In the genomic region with DNA sequence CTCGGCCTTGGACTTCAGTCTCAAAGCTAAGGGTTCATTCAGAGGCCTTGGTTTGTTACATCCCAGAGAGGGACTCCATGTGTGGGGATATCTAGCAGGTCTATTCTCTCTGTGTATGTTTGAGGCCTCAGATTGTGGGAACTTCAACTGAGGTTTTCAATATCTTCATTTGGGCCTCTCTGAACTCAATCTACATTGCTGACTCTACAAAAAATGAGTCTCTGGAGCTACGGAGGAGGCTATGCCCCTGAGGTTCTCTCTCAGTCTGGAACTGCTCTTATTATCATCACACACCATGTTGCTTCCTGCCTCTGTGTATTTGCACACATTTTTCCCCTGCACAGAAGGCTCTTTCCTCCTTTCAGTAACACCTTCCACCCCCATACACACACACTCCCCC, we compare ENCODE assay signal across 32 cellular contexts.
"Had no signal": no experiment of that assay in that cellular context is flagged by ENCODE, and none has a peak within 500 bp of the region (broad histone marks: within the 10 kb centered on the region; RNA-seq: fewer than 3 reads in every experiment).

No MANE protein-coding gene starts in this region.

- H3K4me1 Mint-ChIP-seq: activated T-helper 17 cell treated with anti-CD3 and anti-CD28 coated beads, Interleukin-2, amount 50 U/mL, for 72 hours; T-helper 17 cell had no signal

- DNase-seq: activated CD4-positive, alpha-beta memory T cell treated with anti-CD3 and anti-CD28 coated beads, Interleukin-2, amount 10 ng/mL, durations not matched to agents 7 days and 5 days; activated CD4-positive, alpha-beta T cell treated with anti-CD3 and anti-CD28 coated beads for 36 hours; activated CD4-positive, alpha-beta T cell treated with anti-CD3 and anti-CD28 coated beads, Interleukin-2, amount 10 ng/mL, durations not matched to agents 7 days and 5 days; activated CD4-positive, alpha-beta T cell treated with anti-CD3 and anti-CD28 coated beads, Interleukin-2, amount 50 U/mL, for 4 hours; activated CD4-positive, CD25-positive, alpha-beta regulatory T cell; activated CD4-positive, CD25-positive, alpha-beta regulatory T cell treated with anti-CD3 and anti-CD28 coated beads, Interleukin-2, amount 50 U/mL, for 72 hours; activated CD8-positive, alpha-beta memory T cell treated with anti-CD3 and anti-CD28 coated beads for 24 hours; activated effector memory CD4-positive, alpha-beta T cell treated with Interleukin-2 at 50 U/mL for 16 hours; activated gamma-delta T cell treated with Interleukin-2 at 50 U/mL for 16 hours; activated naive CD4-positive, alpha-beta T cell treated with anti-CD3 and anti-CD28 coated beads, Interleukin-2, amount 50 U/mL, for 16 hours; activated naive CD4-positive, alpha-beta T cell treated with Interleukin-2 at 50 U/mL for 16 hours; activated T-cell treated with anti-CD3 and anti-CD28 coated beads, Interleukin-2, amount 50 U/mL, for 4 hours; amniotic stem cell; anterior cingulate cortex; brain microvascular endothelial cell; caudate nucleus; cortex of kidney; dermis blood vessel endothelial cell; effector CD4-positive, alpha-beta T cell; effector memory CD8-positive, alpha-beta T cell; erythroblast; foreskin keratinocyte; gastrocnemius medialis; glutamatergic neuron; heart left ventricle; T-helper 1 cell; T-helper 17 cell; T1000 had no signal

- H3K36me3 ChIP-seq: brain microvascular endothelial cell, esophagus muscularis mucosa, gastrocnemius medialis, heart left ventricle had no signal

- H3K27ac Mint-ChIP-seq: activated CD4-positive, alpha-beta memory T cell treated with anti-CD3 and anti-CD28 coated beads, Interleukin-2, amount 10 ng/mL, durations not matched to agents 7 days and 5 days; activated CD4-positive, alpha-beta T cell treated with anti-CD3 and anti-CD28 coated beads for 36 hours; activated CD4-positive, alpha-beta T cell treated with anti-CD3 and anti-CD28 coated beads, Interleukin-2, amount 10 ng/mL, durations not matched to agents 7 days and 5 days; activated naive CD8-positive, alpha-beta T cell; activated T-helper 17 cell treated with anti-CD3 and anti-CD28 coated beads, Interleukin-2, amount 50 U/mL, for 72 hours; effector memory CD8-positive, alpha-beta T cell; T-helper 17 cell; T-helper 2 cell treated with Interferon-gamma antibody and Interleukin-4, amounts not matched to agents 5 μg/mL and 100 μg/mL, for 36 hours had no signal

- H3K9me3 ChIP-seq: esophagus muscularis mucosa, gastrocnemius medialis, heart left ventricle had no signal

- H3K27me3 ChIP-seq: brain microvascular endothelial cell, esophagus muscularis mucosa, foreskin keratinocyte, gastrocnemius medialis had no signal

- H3K4me3 Mint-ChIP-seq: activated CD4-positive, alpha-beta memory T cell treated with anti-CD3 and anti-CD28 coated beads, Interleukin-2, amount 10 ng/mL, durations not matched to agents 7 days and 5 days; activated CD4-positive, alpha-beta T cell treated with anti-CD3 and anti-CD28 coated beads for 36 hours; activated CD4-positive, alpha-beta T cell treated with anti-CD3 and anti-CD28 coated beads, Interleukin-2, amount 10 ng/mL, durations not matched to agents 7 days and 5 days; activated naive CD8-positive, alpha-beta T cell; activated T-cell treated with anti-CD3 and anti-CD28 coated beads, Interleukin-2, amount 50 U/mL, for 4 hours; activated T-helper 17 cell treated with anti-CD3 and anti-CD28 coated beads, Interleukin-2, amount 50 U/mL, for 72 hours; effector memory CD8-positive, alpha-beta T cell; T-helper 17 cell; T-helper 2 cell treated with Interferon-gamma antibody and Interleukin-4, amounts not matched to agents 5 μg/mL and 100 μg/mL, for 36 hours had no signal

- H3K27ac ChIP-seq: brain microvascular endothelial cell, esophagus muscularis mucosa, foreskin keratinocyte, gastrocnemius medialis, heart left ventricle had no signal

- H3K36me3 Mint-ChIP-seq: activated naive CD8-positive, alpha-beta T cell had no signal

- H3K4me1 ChIP-seq: foreskin keratinocyte had no signal

- H3K4me3 ChIP-seq: esophagus muscularis mucosa, gastrocnemius medialis, heart left ventricle had no signal

- H3K27me3 Mint-ChIP-seq: activated CD4-positive, alpha-beta memory T cell treated with anti-CD3 and anti-CD28 coated beads, Interleukin-2, amount 10 ng/mL, durations not matched to agents 7 days and 5 days; activated CD4-positive, alpha-beta T cell treated with anti-CD3 and anti-CD28 coated beads for 36 hours; activated CD4-positive, alpha-beta T cell treated with anti-CD3 and anti-CD28 coated beads, Interleukin-2, amount 10 ng/mL, durations not matched to agents 7 days and 5 days; activated naive CD8-positive, alpha-beta T cell; activated T-helper 17 cell treated with anti-CD3 and anti-CD28 coated beads, Interleukin-2, amount 50 U/mL, for 72 hours; effector memory CD8-positive, alpha-beta T cell; T-helper 17 cell had no signal

- ATAC-seq: activated CD4-positive, alpha-beta T cell treated with anti-CD3 and anti-CD28 coated beads for 36 hours; activated T-cell treated with anti-CD3 and anti-CD28 coated beads, Interleukin-2, amount 50 U/mL, for 4 hours; activated T-helper 17 cell treated with anti-CD3 and anti-CD28 coated beads, Interleukin-2, amount 50 U/mL, for 72 hours; effector memory CD8-positive, alpha-beta T cell; foreskin keratinocyte; gastrocnemius medialis; heart left ventricle; T-helper 17 cell had no signal

- H3K9me3 Mint-ChIP-seq: activated CD4-positive, alpha-beta memory T cell treated with anti-CD3 and anti-CD28 coated beads, Interleukin-2, amount 10 ng/mL, durations not matched to agents 7 days and 5 days; activated CD4-positive, alpha-beta T cell treated with anti-CD3 and anti-CD28 coated beads, Interleukin-2, amount 10 ng/mL, durations not matched to agents 7 days and 5 days; activated T-cell treated with anti-CD3 and anti-CD28 coated beads, Interleukin-2, amount 50 U/mL, for 4 hours; activated T-helper 17 cell treated with anti-CD3 and anti-CD28 coated beads, Interleukin-2, amount 50 U/mL, for 72 hours; effector memory CD8-positive, alpha-beta T cell; T-helper 2 cell treated with Interferon-gamma antibody and Interleukin-4, amounts not matched to agents 5 μg/mL and 100 μg/mL, for 36 hours had no signal
